ENCODE assay signal across 1 cellular context in genomic region chr9:113215142-113215541, GRCh38.
A peak's percentile ranks its signal among the peaks of the same experiment; 100 is the strongest.
TF ChIP-seq lines count a peak whose summit lies in the region.

No MANE protein-coding gene starts in this region.

TF ChIP-seq in K562, 482 proteins besides CTCF, POLR2A, EP300 and RAD21:
- no peak for TF ChIP-seq ATF4 (CRISPR knock-in tag; IDR thresholded peaks at IDR 0.05)
- TF ChIP-seq SMAD1 (IDR thresholded peaks at IDR 0.05; ENCODE audit: low read depth, low read length, partially characterized antibody), result peak; percentile 42
- TF ChIP-seq MAFF (IDR thresholded peaks at IDR 0.05; ENCODE audit: low read length), result peak; percentile 92
- TF ChIP-seq NFIC (IDR thresholded peaks at IDR 0.05), result peak; percentile 97
- TF ChIP-seq GATA2 (CRISPR knock-in tag; IDR thresholded peaks at IDR 0.05), result no peak
- no peak for TF ChIP-seq USF2 (CRISPR knock-in tag; IDR thresholded peaks at IDR 0.05)
- TF ChIP-seq MITF (IDR thresholded peaks at IDR 0.05), result no peak
- peak; percentile 96 for TF ChIP-seq ZNF316 (IDR thresholded peaks at IDR 0.05)
- TF ChIP-seq PBX2 (CRISPR knock-in tag; IDR thresholded peaks at IDR 0.05; ENCODE audit: low read depth), result no peak
- 0 out of 2 replicates have a peak, but pooled peaks have one; percentile 22 for TF ChIP-seq PBX2 (tag; conservative IDR thresholded peaks at IDR 0.05; ENCODE audit: low read depth)
- no peak for TF ChIP-seq AFF4 (CRISPR knock-in tag; IDR thresholded peaks at IDR 0.05)
- no peak for TF ChIP-seq SREBF2 (CRISPR knock-in tag; IDR thresholded peaks at IDR 0.05)
- peak; percentile 89 for TF ChIP-seq C11orf30 (IDR thresholded peaks at IDR 0.05; ENCODE audit: low read depth)
- no peak; the same call in 1 of the 2 replicates for TF ChIP-seq JUND (IDR thresholded peaks at IDR 0.05; ENCODE audit: borderline replicate concordance, low read depth, low read length)
- 0 out of 3 replicates have a peak, but pooled peaks have one; percentile 27 for TF ChIP-seq JUND (tag; IDR thresholded peaks at IDR 0.05; ENCODE audit: borderline replicate concordance, low read depth, low read length)
- no peak for TF ChIP-seq KLF6 (CRISPR knock-in tag; IDR thresholded peaks at IDR 0.05; ENCODE audit: borderline replicate concordance)
- no peak for TF ChIP-seq RFX5 (IDR thresholded peaks at IDR 0.05; ENCODE audit: low read depth, low read length)
- no peak for TF ChIP-seq ADNP (tag; IDR thresholded peaks at IDR 0.05)
- TF ChIP-seq MAFK (IDR thresholded peaks at IDR 0.05; ENCODE audit: low read length), result peak; percentile 89
- TF ChIP-seq NFE2 (IDR thresholded peaks at IDR 0.05; ENCODE audit: low read depth), result peak; percentile 84
- TF ChIP-seq BACH1 (tag; IDR thresholded peaks at IDR 0.05), result peak; percentile 54; the same call in 1 of the 2 replicates
- TF ChIP-seq DACH1 (IDR thresholded peaks at IDR 0.05; ENCODE audit: partially characterized antibody), result peak; percentile 68
- 0 out of 2 replicates have a peak, but pooled peaks have one; percentile 18 for TF ChIP-seq PKNOX1 (IDR thresholded peaks at IDR 0.05)
- TF ChIP-seq ZNF384 (IDR thresholded peaks at IDR 0.05; ENCODE audit: low read depth, low read length), result peak; percentile 77
- 0 out of 2 replicates have a peak, but pooled peaks have one; percentile 18 for TF ChIP-seq SMARCA4 (IDR thresholded peaks at IDR 0.05)
- TF ChIP-seq ZNF75A (CRISPR knock-in tag; IDR thresholded peaks at IDR 0.05), result no peak
- TF ChIP-seq NFIX (CRISPR knock-in tag; IDR thresholded peaks at IDR 0.05; ENCODE audit: low read depth), result peak; percentile 81
- TF ChIP-seq MAFG (tag; conservative IDR thresholded peaks at IDR 0.05), result peak; percentile 95
- no peak for TF ChIP-seq ZNF584 (CRISPR knock-in tag; IDR thresholded peaks at IDR 0.05; ENCODE audit: low read depth)
- peak; percentile 91 for TF ChIP-seq NFE2L1 (tag; IDR thresholded peaks at IDR 0.05; ENCODE audit: borderline replicate concordance, low read depth)
